In genomic region chr3:186933801-186934200, GRCh38 we compare ENCODE assay signal across 11 cellular contexts. TPM values are rescaled to one million over a fixed set of nuclear protein-coding genes. Genes with fewer than 3 reads are reported as not detected.
DNase-seq lines count a peak whose midpoint lies in the region; ATAC-seq and TF ChIP-seq lines count a peak whose summit lies in the region.
"Had no signal": no experiment of that assay in that cellular context is flagged by ENCODE, and none has a peak within 500 bp of the region (broad histone marks: within the 10 kb centered on the region; RNA-seq: fewer than 3 reads in every experiment).

No MANE protein-coding gene starts in this region.

- H3K9me3 ChIP-seq in right cardiac atrium (ENCODE audit: control insufficient read depth, low read length) (no peaks in the 10 kb centered on the region), OCI-LY1 (ENCODE audit: low read length) (no peaks in the 10 kb centered on the region), left lung (no peaks in the 10 kb centered on the region), uterus (no peaks in the 10 kb centered on the region)

- no peaks in the 10 kb centered on the region for H3K9me2 ChIP-seq in OCI-LY1 (ENCODE audit: low read depth, low read length)

- H3K27me3 ChIP-seq in right cardiac atrium (ENCODE audit: control insufficient read depth, insufficient read depth), result no peaks in the 10 kb centered on the region
- no peaks in the 10 kb centered on the region for H3K27me3 ChIP-seq in OCI-LY1 (ENCODE audit: insufficient read depth, low read length)
- no peaks in the 10 kb centered on the region for H3K27me3 ChIP-seq in left lung
- H3K27me3 ChIP-seq in uterus, result no peaks in the 10 kb centered on the region

- TF ChIP-seq CTCF in OCI-LY1 (IDR thresholded peaks at IDR 0.05; ENCODE audit: low read length) (no peak), left lung (IDR thresholded peaks at IDR 0.05) (no peak), uterus (IDR thresholded peaks at IDR 0.05) (no peak)

- ATAC-seq in right cardiac atrium, result no peak
- no peak for ATAC-seq in left ventricle myocardium superior
- ATAC-seq in left lung, result no peak
- ATAC-seq in HG03159 (IDR thresholded peaks at IDR 0.05; ENCODE audit: unreplicated experiment), result no peak
- no peak for ATAC-seq in GM18873 (IDR thresholded peaks at IDR 0.05; ENCODE audit: low FRiP score, unreplicated experiment)
- ATAC-seq: activated naive CD8-positive, alpha-beta T cell treated with anti-CD3 and anti-CD28 coated beads, Interleukin-2, amount 50 U/mL, for 24 hours; PC-3 had no signal

- no peak for DNase-seq in right cardiac atrium
- DNase-seq in left ventricle myocardium superior, result no peak
- no peak for DNase-seq in left lung
- DNase-seq in uterus, result no peak
- no peak for DNase-seq in SHP77 treated with DMSO at 0.1 percent for 48 hours (lab: John Stamatoyannopoulos, UW)
- DNase-seq: activated naive CD8-positive, alpha-beta T cell treated with anti-CD3 and anti-CD28 coated beads, Interleukin-2, amount 50 U/mL, for 24 hours; PC-3; stimulated activated CD4-positive, alpha-beta T cell treated with anti-CD3 and anti-CD28 coated beads, Interleukin-4, amount 100 ng/mL, for 4 hours had no signal

- no peak overlapping the region for H2AFZ ChIP-seq in OCI-LY1 (ENCODE audit: low read length)

- H3K36me3 ChIP-seq in OCI-LY1 (ENCODE audit: insufficient read depth, low read length) (peaks cover 56% of the 10 kb centered on the region), left lung (peaks cover 0 to 4% of the 10 kb centered on the region in 2 donors), uterus (no peaks in the 10 kb centered on the region)

- peaks cover 12% of the 10 kb centered on the region for H3K4me1 ChIP-seq in right cardiac atrium (ENCODE audit: control insufficient read depth, insufficient read depth, low read length)
- peaks cover 64% of the 10 kb centered on the region for H3K4me1 ChIP-seq in OCI-LY1 (ENCODE audit: insufficient read depth, low read length, severe bottlenecking)
- peaks cover 6 to 42% of the 10 kb centered on the region in 2 donors for H3K4me1 ChIP-seq in left lung
- H3K4me1 ChIP-seq in uterus, result no peaks in the 10 kb centered on the region

- H3K4me2 ChIP-seq in OCI-LY1 (ENCODE audit: low read length), result peak overlapping the region; percentile 76

- peak overlapping the region; percentile 84; the same call in 1 of the 2 replicates for H3K9ac ChIP-seq in OCI-LY1 (ENCODE audit: low read length)

- H4K20me1 ChIP-seq in OCI-LY1 (ENCODE audit: insufficient read depth, low read length), result no peaks in the 10 kb centered on the region

- intact Hi-C loops in right cardiac atrium (cut with DNase I), result loop anchor here in 2 of 4 donors (5.0 to 10.0 kb wide), 5 partner anchors 44 to 171 kb away; no protein-coding TSS in a partner anchor
- intact Hi-C loops in left ventricle myocardium superior (cut with micrococcal nuclease), result no loop called here
- intact Hi-C loops in left lung (cut with DNase I), result no loop called here
- intact Hi-C loops in uterus (cut with DNase I; ENCODE audit: low total_unique reads), result no loop called here

- WGBS in right cardiac atrium, result 72% methylated on average over 4 of the region's 4 CpGs

- H3K4me3 ChIP-seq in right cardiac atrium (ENCODE audit: low read length) (no peak overlapping the region), OCI-LY1 (ENCODE audit: low read depth, low read length, poor library complexity, severe bottlenecking) (peak overlapping the region; percentile 84), left lung (no peak overlapping the region), uterus (no peak overlapping the region)

- H3K27ac ChIP-seq in right cardiac atrium (ENCODE audit: low read length) (peak overlapping the region; percentile 61), OCI-LY1 (ENCODE audit: low read depth, low read length, poor library complexity, severe bottlenecking) (peak overlapping the region; percentile 87), left lung (peak overlapping the region; percentile 76 to 84), uterus (peak overlapping the region; percentile 80 to 91)

- H3K79me2 ChIP-seq in OCI-LY1 (ENCODE audit: insufficient read depth, low read length), result peaks cover 73% of the 10 kb centered on the region

- no peak for TF ChIP-seq POLR2A in uterus (IDR thresholded peaks at IDR 0.05)

- no peaks in the 10 kb centered on the region for H3F3A ChIP-seq in OCI-LY1 (ENCODE audit: insufficient read depth, low read length)

RNA-seq across cellular contexts. Expression of gene ST6GAL1, which starts 3.5 kb away (rescaled TPM):
- total RNA-seq in right cardiac atrium (10 to 100 TPM; 63.3 to 69.2 (median 65.7) TPM), left ventricle myocardium superior (75.9 TPM), left lung (100 to 1,000 TPM in 1 of 2 donors, 10 to 100 TPM in 1; 49.9 to 132 TPM), uterus (100 to 1,000 TPM in 1 of 4 donors, 10 to 100 TPM in 3; 32.6 to 107 (median 57.1) TPM)
- 25.2 TPM for polyA plus RNA-seq in right cardiac atrium
